1 cellular context compared by ENCODE assay signal in genomic region chr11:57888385-57888784, GRCh38.
TF ChIP-seq lines count a peak whose summit lies in the region.

No MANE protein-coding gene starts in this region.

TF ChIP-seq in GM23338, 12 proteins besides CTCF, POLR2A, EP300 and RAD21 (continued from another document):
- TF ChIP-seq ZNF462 (CRISPR knock-in tag; IDR thresholded peaks at IDR 0.05): no peak
- no peak for TF ChIP-seq ZNF331 (CRISPR knock-in tag; IDR thresholded peaks at IDR 0.05; ENCODE audit: low read depth)
- TF ChIP-seq STAT1 (IDR thresholded peaks at IDR 0.05; ENCODE audit: unreplicated experiment): no peak
